ENCODE assay signal across 24 cellular contexts in the genomic region with DNA sequence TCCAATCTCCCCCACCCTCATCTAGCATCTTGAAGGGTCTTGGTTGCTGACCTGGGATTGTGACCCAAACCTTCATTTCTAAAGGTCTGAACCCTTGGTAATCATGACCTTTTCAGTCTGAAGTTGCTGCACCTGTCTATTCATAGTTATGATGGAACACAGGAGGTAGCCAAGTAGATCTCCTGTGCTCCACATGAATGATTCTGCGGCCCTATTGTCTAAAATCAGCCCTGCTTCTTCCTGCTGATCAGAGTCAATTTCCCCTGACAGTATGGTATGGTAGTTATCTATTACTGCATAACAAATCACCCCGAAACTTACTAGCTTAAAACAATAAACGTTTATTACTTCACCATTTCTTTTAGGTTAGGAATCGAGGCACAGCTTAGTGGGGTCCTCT. TPM values are rescaled to one million over a fixed set of nuclear protein-coding genes. Genes with fewer than 3 reads are reported as not detected.
DNase-seq lines count a peak whose midpoint lies in the region; ATAC-seq and TF ChIP-seq lines count a peak whose summit lies in the region.
"Had no signal": no experiment of that assay in that cellular context is flagged by ENCODE, and none has a peak within 500 bp of the region (broad histone marks: within the 10 kb centered on the region; RNA-seq: fewer than 3 reads in every experiment).

No MANE protein-coding gene starts in this region.

- peaks cover 0 to 11% (median 5%) of the 10 kb centered on the region in 3 donors for H3K27me3 Mint-ChIP-seq in naive B cell
- H3K27me3 Mint-ChIP-seq in activated naive CD4-positive, alpha-beta T cell treated with anti-CD3 and anti-CD28 coated beads for 36 hours (ENCODE audit: low read depth), result peaks cover 41% of the 10 kb centered on the region

- H3K4me1 ChIP-seq in DOHH2 (ENCODE audit: control insufficient read depth, low read length) (peaks cover 49% of the 10 kb centered on the region), right lobe of liver (no peaks in the 10 kb centered on the region)

- CTCF ChIA-PET in activated naive CD4-positive, alpha-beta T cell treated with anti-CD3 and anti-CD28 coated beads for 36 hours (lab: Charles Lee), result no interaction called here

- H3K4me3 ChIP-seq in DOHH2 (ENCODE audit: low read length) (peak overlapping the region; percentile 65), right lobe of liver (no peak overlapping the region)
- H3K4me3 ChIP-seq: GM23248, PC-9 had no signal

- 69% methylated on average over 4 of the region's 4 CpGs for whole genome bisulfite sequencing in right lobe of liver (ENCODE audit: insufficient coverage, low coverage, low lambda C conversion rate, missing lambda C conversion rate)

- H3K4me1 Mint-ChIP-seq in naive B cell, result peaks cover 20 to 39% (median 24%) of the 10 kb centered on the region in 3 donors
- H3K4me1 Mint-ChIP-seq in activated naive CD4-positive, alpha-beta T cell treated with anti-CD3 and anti-CD28 coated beads for 36 hours (ENCODE audit: low read depth), result no peaks in the 10 kb centered on the region
- H3K4me1 Mint-ChIP-seq: CD14-positive monocyte had no signal

- ATAC-seq in GM19397 (IDR thresholded peaks at IDR 0.05; ENCODE audit: unreplicated experiment), result peak; percentile 73
- peak; percentile 44 for ATAC-seq in HG03342 (IDR thresholded peaks at IDR 0.05; ENCODE audit: unreplicated experiment)
- peak; percentile 97 to 99 for ATAC-seq in naive B cell (ENCODE audit: low read depth in 2 of 2)
- no peak for ATAC-seq in right lobe of liver
- no peak for ATAC-seq in HG03045 (IDR thresholded peaks at IDR 0.05; ENCODE audit: unreplicated experiment)
- ATAC-seq: SK-N-SH treated with all-trans-retinoic acid at 6 μM for 48 hours had no signal

- no peak for TF ChIP-seq CTCF in DOHH2 (IDR thresholded peaks at IDR 0.05; ENCODE audit: low read depth, low read length, poor library complexity, severe bottlenecking)
- no peak for TF ChIP-seq CTCF in right lobe of liver (IDR thresholded peaks at IDR 0.05)

- H3K79me2 ChIP-seq in DOHH2 (ENCODE audit: control insufficient read depth, low read length), result no peaks in the 10 kb centered on the region

- H3K27me3 ChIP-seq in DOHH2 (ENCODE audit: control insufficient read depth, low read length) (no peaks in the 10 kb centered on the region), right lobe of liver (no peaks in the 10 kb centered on the region)

- peak overlapping the region; percentile 92 for H3K27ac ChIP-seq in DOHH2 (ENCODE audit: low read depth, low read length)
- no peak overlapping the region for H3K27ac ChIP-seq in right lobe of liver
- H3K27ac ChIP-seq: GM23248, PC-9, RWPE1 had no signal

- peaks cover 0 to 12% of the 10 kb centered on the region in 2 donors for H3K36me3 Mint-ChIP-seq in naive B cell
- no peaks in the 10 kb centered on the region for H3K36me3 Mint-ChIP-seq in activated naive CD4-positive, alpha-beta T cell treated with anti-CD3 and anti-CD28 coated beads for 36 hours (ENCODE audit: low read depth)
- H3K36me3 Mint-ChIP-seq: CD14-positive monocyte had no signal

- H3K9me3 Mint-ChIP-seq in naive B cell, result peaks cover 4 to 33% (median 19%) of the 10 kb centered on the region in 7 donors
- H3K9me3 Mint-ChIP-seq in activated naive CD4-positive, alpha-beta T cell treated with anti-CD3 and anti-CD28 coated beads for 36 hours, result peaks cover 7% of the 10 kb centered on the region

- no peaks in the 10 kb centered on the region for H4K20me1 ChIP-seq in DOHH2 (ENCODE audit: control insufficient read depth, insufficient read depth, low read depth, low read length)

- H3K9me2 ChIP-seq in DOHH2 (replicated peaks; ENCODE audit: control insufficient read depth, low read length), result no peaks in the 10 kb centered on the region

- TF ChIP-seq POLR2A in right lobe of liver (IDR thresholded peaks at IDR 0.05), result no peak

- H3F3A ChIP-seq in DOHH2 (ENCODE audit: control insufficient read depth, insufficient read depth), result peaks cover 6% of the 10 kb centered on the region; the same call in 1 of the 2 replicates

- DNase-seq in naive B cell (peak; percentile 35), mesenteric fat pad (ENCODE audit: low spot score) (no peak), right lobe of liver (no peak)
- DNase-seq in activated naive CD4-positive, alpha-beta T cell treated with anti-CD3 and anti-CD28 coated beads for 36 hours, result no peak
- DNase-seq: DMS79 treated with DMSO at 0.1 percent for 48 hours, GM23248, HCEC 1CT, IMR-90, NCI-H1417 treated with DMSO at 0.1 percent for 48 hours, NCI-H187 treated with DMSO at 0.1 percent for 48 hours, NCI-H345, NCI-H524 treated with DMSO at 0.1 percent for 48 hours, PC-9, SIG-M5, T-helper 1 cell had no signal

- peak overlapping the region; percentile 8 to 99 (median 80) for H3K27ac Mint-ChIP-seq in naive B cell
- H3K27ac Mint-ChIP-seq in activated naive CD4-positive, alpha-beta T cell treated with anti-CD3 and anti-CD28 coated beads for 36 hours, result no peak overlapping the region
- H3K27ac Mint-ChIP-seq: CD14-positive monocyte had no signal

- H3K4me2 ChIP-seq in DOHH2 (ENCODE audit: low read length), result peak overlapping the region; percentile 87
- H3K4me2 ChIP-seq: PC-9 had no signal

- H3K9me3 ChIP-seq in DOHH2 (ENCODE audit: control insufficient read depth, insufficient read depth, low read length) (peaks cover 23% of the 10 kb centered on the region), right lobe of liver (peaks cover 0 to 4% (median 0%) of the 10 kb centered on the region in 4 donors)

- peaks cover 30% of the 10 kb centered on the region for H3K36me3 ChIP-seq in DOHH2 (ENCODE audit: control insufficient read depth, low read length)
- no peaks in the 10 kb centered on the region for H3K36me3 ChIP-seq in right lobe of liver

- intact Hi-C loops in right lobe of liver (cut with DNase I), result no loop called here
- intact Hi-C loops in activated naive CD4-positive, alpha-beta T cell treated with anti-CD3 and anti-CD28 coated beads for 36 hours (cut with micrococcal nuclease), result no loop called here

- peak overlapping the region in 6 of 8 donors; percentile 34 to 85 (median 56) for H3K4me3 Mint-ChIP-seq in naive B cell
- H3K4me3 Mint-ChIP-seq in activated naive CD4-positive, alpha-beta T cell treated with anti-CD3 and anti-CD28 coated beads for 36 hours, result no peak overlapping the region
- H3K4me3 Mint-ChIP-seq: CD14-positive monocyte had no signal

RNA-seq across cellular contexts. Expression of a gene that starts 9.0 kb away (rescaled TPM):
- not detected for polyA plus RNA-seq in naive B cell (ENCODE audit: low read depth in 6 of 6)
- total RNA-seq in mesenteric fat pad, result not detected
- not detected for total RNA-seq in right lobe of liver
- total RNA-seq in activated naive CD4-positive, alpha-beta T cell treated with anti-CD3 and anti-CD28 coated beads for 36 hours, result not detected
- total RNA-seq: G401, GM23248, IMR-90 had no signal
- polyA plus RNA-seq: CD14-positive monocyte, GM23248, IMR-90 had no signal

RNA-seq across cellular contexts. Expression of a gene that starts 53.8 kb away (rescaled TPM):
- polyA plus RNA-seq in naive B cell (ENCODE audit: low read depth in 6 of 6), result not detected
- total RNA-seq in mesenteric fat pad, result not detected
- not detected for total RNA-seq in right lobe of liver
- not detected for total RNA-seq in activated naive CD4-positive, alpha-beta T cell treated with anti-CD3 and anti-CD28 coated beads for 36 hours
- total RNA-seq: G401, GM23248, IMR-90, M059J, PC-9 had no signal
- polyA plus RNA-seq: CD14-positive monocyte, GM23248, IMR-90 had no signal

Comparison
In these comparisons a context has a peak if more than half of its experiments do, and no peak if none do; other contexts are left out.
1. ATAC-seq: peak in GM19397 (single experiment), HG03342 (single experiment) and naive B cell (2 of 2); none in right lobe of liver (0 of 4) and HG03045 (single experiment).